In the genomic region with DNA sequence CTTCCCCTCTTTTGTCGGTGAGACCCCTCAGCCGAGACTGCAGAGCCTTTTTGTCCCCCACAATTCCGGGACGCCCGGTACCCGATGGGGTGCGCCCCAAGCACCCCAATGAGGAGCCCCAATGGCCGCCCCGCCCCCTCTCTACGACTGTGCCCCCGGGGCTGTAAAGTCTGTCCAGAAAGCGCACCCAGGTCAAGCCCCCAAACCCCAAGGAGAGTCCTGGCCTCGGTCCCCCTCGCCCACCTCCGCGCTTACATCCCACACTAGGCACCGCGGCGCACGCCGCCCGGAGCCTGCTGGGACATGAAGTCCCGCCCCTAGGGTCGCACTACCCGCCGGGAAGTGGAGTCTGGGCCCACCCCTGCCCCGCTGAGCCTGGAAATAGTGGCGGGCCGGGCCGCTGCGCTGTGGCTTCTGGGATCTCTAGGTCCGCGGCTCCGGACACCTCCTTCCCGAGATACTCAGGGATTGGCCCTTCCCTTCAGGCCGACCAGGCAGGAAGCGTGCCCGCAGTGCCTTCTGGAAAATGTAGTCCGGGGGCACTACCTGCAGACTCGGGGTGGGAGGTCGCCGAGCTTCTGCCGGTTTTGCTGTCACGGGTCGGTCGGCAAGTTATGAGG, we compare ENCODE assay signal across 8 cellular contexts. TPM values are rescaled to one million over a fixed set of nuclear protein-coding genes. Genes with fewer than 3 reads are reported as not detected.
DNase-seq lines count a peak whose midpoint lies in the region; ATAC-seq and TF ChIP-seq lines count a peak whose summit lies in the region.

A gene (minus strand): TSS at position 281 of the 620 bp plus-strand sequence. CDS start 442 bp downstream, outside the sequence.

- intact Hi-C loops in right lobe of liver (cut with DNase I): no loop called here

- CTCF ChIA-PET in activated CD4-positive, alpha-beta memory T cell treated with anti-CD3 and anti-CD28 coated beads, Interleukin-2, amount 10 ng/mL, durations not matched to agents 7 days and 5 days (lab: Charles Lee): interaction anchor here (0.9 to 1.9 kb wide), 11 partner anchors 10 to 361 kb away, joined by 3 to 6 read pairs (median 3); a partner anchor contains a TSS

- peak; percentile 81 for TF ChIP-seq POLR2A in right lobe of liver (IDR thresholded peaks at IDR 0.05)

- peaks cover 25% of the 10 kb centered on the region for H3K4me1 Mint-ChIP-seq in activated CD4-positive, alpha-beta memory T cell treated with anti-CD3 and anti-CD28 coated beads, Interleukin-2, amount 10 ng/mL, durations not matched to agents 7 days and 5 days

- H3K4me3 ChIP-seq in BE2C (ENCODE audit: low read depth, low read length) (peak within 1 kb of the TSS; percentile 73), duodenal mucosa (ENCODE audit: low read depth in 1 of 2, low read length in 2 of 2) (peak within 1 kb of the TSS; percentile 83 to 84), right lobe of liver (peak within 1 kb of the TSS; percentile 77 to 87 (median 78))

- peak; percentile 93 for DNase-seq in BE2C
- peak; percentile 89 for DNase-seq in HK-2 (ENCODE audit: unreplicated experiment)
- DNase-seq in NCI-H82 treated with DMSO at 0.1 percent for 48 hours (lab: John Stamatoyannopoulos, UW; ENCODE audit: unreplicated experiment): peak; percentile 89
- peak; percentile 85 for DNase-seq in activated CD4-positive, alpha-beta memory T cell treated with anti-CD3 and anti-CD28 coated beads, Interleukin-2, amount 10 ng/mL, durations not matched to agents 7 days and 5 days
- DNase-seq in right lobe of liver: peak; percentile 95 to 98 (median 97)
- DNase-seq in stimulated activated CD4-positive, alpha-beta T cell treated with anti-CD3 and anti-CD28 coated beads, Interleukin-4, amount 100 ng/mL, for 24 hours: peak; percentile 84

- H3K4me3 Mint-ChIP-seq in activated CD4-positive, alpha-beta memory T cell treated with anti-CD3 and anti-CD28 coated beads, Interleukin-2, amount 10 ng/mL, durations not matched to agents 7 days and 5 days: peak within 1 kb of the TSS; percentile 97

- H3K27ac Mint-ChIP-seq in activated CD4-positive, alpha-beta memory T cell treated with anti-CD3 and anti-CD28 coated beads, Interleukin-2, amount 10 ng/mL, durations not matched to agents 7 days and 5 days: peak within 1 kb of the TSS; percentile 72

- WGBS in right lobe of liver (ENCODE audit: insufficient coverage, low coverage, low lambda C conversion rate, missing lambda C conversion rate): 0% methylated on average over 16 of the region's 46 CpGs

- peak within 1 kb of the TSS; percentile 64 to 70 for H3K9ac ChIP-seq in duodenal mucosa (ENCODE audit: low read depth in 1 of 2, low read length in 2 of 2)

- H3K4me1 ChIP-seq in BE2C: no peaks in the 10 kb centered on the region
- H3K4me1 ChIP-seq in duodenal mucosa (ENCODE audit: control insufficient read depth in 1 of 2, insufficient read depth in 2 of 2, low read length in 2 of 2): peaks cover 6 to 7% of the 10 kb centered on the region in 2 donors
- H3K4me1 ChIP-seq in right lobe of liver: peaks cover 0 to 10% (median 0%) of the 10 kb centered on the region in 4 donors

- POLR2A ChIA-PET in activated CD4-positive, alpha-beta memory T cell treated with anti-CD3 and anti-CD28 coated beads, Interleukin-2, amount 10 ng/mL, durations not matched to agents 7 days and 5 days (lab: Charles Lee): interaction anchor here (0.7 to 1.4 kb wide), 15 partner anchors 8 to 1969 kb away, joined by 3 to 13 read pairs (median 3); a partner anchor contains a TSS

- TF ChIP-seq CTCF in BE2C (IDR thresholded peaks at IDR 0.05; ENCODE audit: low read depth, low read length) (no peak), right lobe of liver (IDR thresholded peaks at IDR 0.05) (no peak)

- no peaks in the 10 kb centered on the region for H3K27me3 ChIP-seq in BE2C
- H3K27me3 ChIP-seq in duodenal mucosa (ENCODE audit: control insufficient read depth in 1 of 2, insufficient read depth in 2 of 2, low read length in 2 of 2): no peaks in the 10 kb centered on the region
- H3K27me3 ChIP-seq in right lobe of liver: no peaks in the 10 kb centered on the region

- H3K27me3 Mint-ChIP-seq in activated CD4-positive, alpha-beta memory T cell treated with anti-CD3 and anti-CD28 coated beads, Interleukin-2, amount 10 ng/mL, durations not matched to agents 7 days and 5 days: peaks cover 4% of the 10 kb centered on the region

- peaks cover 18% of the 10 kb centered on the region for H3K36me3 Mint-ChIP-seq in activated CD4-positive, alpha-beta memory T cell treated with anti-CD3 and anti-CD28 coated beads, Interleukin-2, amount 10 ng/mL, durations not matched to agents 7 days and 5 days (ENCODE audit: low read depth)

- no peaks in the 10 kb centered on the region for H3K9me3 Mint-ChIP-seq in activated CD4-positive, alpha-beta memory T cell treated with anti-CD3 and anti-CD28 coated beads, Interleukin-2, amount 10 ng/mL, durations not matched to agents 7 days and 5 days

- H3K9me3 ChIP-seq in BE2C (no peaks in the 10 kb centered on the region), duodenal mucosa (ENCODE audit: control insufficient read depth in 1 of 2, low read length in 2 of 2) (no peaks in the 10 kb centered on the region), right lobe of liver (no peaks in the 10 kb centered on the region)

- H3K27ac ChIP-seq in duodenal mucosa (ENCODE audit: low read depth, low read length) (peak within 1 kb of the TSS; percentile 55), right lobe of liver (peak within 1 kb of the TSS; percentile 38 to 64 (median 44))

- H3K36me3 ChIP-seq in BE2C (no peaks in the 10 kb centered on the region), duodenal mucosa (ENCODE audit: control insufficient read depth in 1 of 2, insufficient read depth in 2 of 2, low read length in 2 of 2) (peaks cover 9 to 11% of the 10 kb centered on the region in 2 donors), right lobe of liver (peaks cover 0 to 2% (median 0%) of the 10 kb centered on the region in 4 donors)

- ATAC-seq in GM19372 (IDR thresholded peaks at IDR 0.05; ENCODE audit: low read depth, unreplicated experiment) (peak; percentile 76), right lobe of liver (peak; percentile 96 to 98 (median 96))

RNA-seq across cellular contexts. Expression of the gene that starts here (rescaled TPM):
- polyA plus RNA-seq in BE2C (2012; ENCODE audit: insufficient read depth, insufficient read length, low read depth): 45.7 TPM
- total RNA-seq in activated CD4-positive, alpha-beta memory T cell treated with anti-CD3 and anti-CD28 coated beads, Interleukin-2, amount 10 ng/mL, durations not matched to agents 7 days and 5 days: 10 to 100 TPM; 32.5 to 33.4 TPM
- total RNA-seq in right lobe of liver: 10 to 100 TPM; 13.1 to 21.5 (median 17.0) TPM

Comparison
In these comparisons a context has a peak if more than half of its experiments do, and no peak if none do; other contexts are left out.
1. Peak in every context shown above with its lines: DNase-seq, ATAC-seq, H3K4me3 ChIP-seq and H3K27ac ChIP-seq.